16 cellular contexts compared by ENCODE assay signal in the genomic region with DNA sequence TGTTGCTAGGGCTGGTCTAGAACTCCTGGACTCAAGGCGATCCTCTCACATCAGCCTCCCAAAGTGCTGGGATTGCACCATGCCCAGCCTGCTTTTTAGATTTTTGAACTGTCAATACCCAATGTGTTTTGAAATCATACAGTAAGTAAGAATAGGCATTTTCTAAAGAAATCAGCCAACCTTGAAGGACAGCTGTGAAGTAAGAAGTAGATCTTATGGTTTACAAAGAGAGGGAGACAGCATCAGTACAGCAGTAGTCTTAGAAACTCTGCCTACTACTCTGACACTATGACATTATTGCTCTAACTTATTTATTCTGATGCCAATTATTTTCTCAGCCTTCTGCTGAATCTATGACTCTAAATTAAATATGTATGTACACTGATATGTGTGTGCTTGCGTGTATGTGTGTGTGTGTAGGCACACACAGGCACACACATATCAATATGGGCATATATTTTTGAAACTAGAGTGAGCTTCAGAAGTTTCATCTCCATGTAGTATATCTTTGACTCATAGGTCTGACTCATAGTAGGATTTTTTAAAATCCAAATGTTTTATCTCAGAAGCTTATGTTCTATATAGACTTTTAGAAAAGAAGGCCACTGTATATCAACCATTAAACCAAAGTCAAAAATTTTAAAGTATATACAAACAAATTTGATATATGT.
A peak's percentile ranks its signal among the peaks of the same experiment; 100 is the strongest.
DNase-seq lines count a peak whose midpoint lies in the region; ATAC-seq and TF ChIP-seq lines count a peak whose summit lies in the region.
"Had no signal": no experiment of that assay in that cellular context is flagged by ENCODE, and none has a peak within 500 bp of the region (broad histone marks: within the 10 kb centered on the region; RNA-seq: fewer than 3 reads in every experiment).

No MANE protein-coding gene starts in this region.

- no peaks in the 10 kb centered on the region for H3K36me3 ChIP-seq in GM23248 (ENCODE audit: low read depth)
- H3K36me3 ChIP-seq: breast epithelium, heart right ventricle had no signal

- TF ChIP-seq CTCF in glutamatergic neuron (IDR thresholded peaks at IDR 0.05; ENCODE audit: partially characterized antibody, unreplicated experiment): no peak

- H3K4me1 ChIP-seq in GM23248 (ENCODE audit: insufficient read depth): no peaks in the 10 kb centered on the region
- H3K4me1 ChIP-seq: breast epithelium, heart right ventricle had no signal

- no peaks in the 10 kb centered on the region for H3K36me3 Mint-ChIP-seq in stimulated activated memory B cell treated with anti-CD40 and anti-IgM and Interleukin-4, amounts not matched to agents 10 μg/mL and 1 μg/mL and 100 μg/mL, for 72 hours
- no peaks in the 10 kb centered on the region for H3K36me3 Mint-ChIP-seq in activated CD4-positive, alpha-beta T cell treated with anti-CD3 and anti-CD28 coated beads, Interleukin-2, amount 10 ng/mL, durations not matched to agents 24 days and 14 days (ENCODE audit: low read depth)
- H3K36me3 Mint-ChIP-seq in glutamatergic neuron (ENCODE audit: unreplicated experiment): no peaks in the 10 kb centered on the region

- DNase-seq in GM23248: peak; percentile 18
- DNase-seq in NCI-H2171 (lab: John Stamatoyannopoulos, UW): no peak
- no peak for DNase-seq in C1 segment of cervical spinal cord (lab: John Stamatoyannopoulos, UW)
- DNase-seq in activated CD4-positive, alpha-beta T cell treated with anti-CD3 and anti-CD28 coated beads, Interleukin-2, amount 10 ng/mL, durations not matched to agents 24 days and 14 days: no peak
- no peak for DNase-seq in glutamatergic neuron
- DNase-seq: heart right ventricle; NCI-H187 treated with DMSO at 0.1 percent for 48 hours; NK-92 treated with Interleukin-12 subunit alpha and Interleukin-12 subunit beta, amount 100 ng/mL, for 24 hours; small intestine had no signal

- H3K4me1 Mint-ChIP-seq in stimulated activated memory B cell treated with anti-CD40 and anti-IgM and Interleukin-4, amounts not matched to agents 10 μg/mL and 1 μg/mL and 100 μg/mL, for 72 hours: no peaks in the 10 kb centered on the region
- H3K4me1 Mint-ChIP-seq in activated CD4-positive, alpha-beta T cell treated with anti-CD3 and anti-CD28 coated beads, Interleukin-2, amount 10 ng/mL, durations not matched to agents 24 days and 14 days: no peaks in the 10 kb centered on the region
- no peaks in the 10 kb centered on the region for H3K4me1 Mint-ChIP-seq in glutamatergic neuron (ENCODE audit: low read depth, unreplicated experiment)
- H3K4me1 Mint-ChIP-seq: neural crest cell had no signal

- no peaks in the 10 kb centered on the region for H3K9me3 Mint-ChIP-seq in stimulated activated memory B cell treated with anti-CD40 and anti-IgM and Interleukin-4, amounts not matched to agents 10 μg/mL and 1 μg/mL and 100 μg/mL, for 72 hours
- H3K9me3 Mint-ChIP-seq in activated CD4-positive, alpha-beta T cell treated with anti-CD3 and anti-CD28 coated beads, Interleukin-2, amount 10 ng/mL, durations not matched to agents 24 days and 14 days: no peaks in the 10 kb centered on the region
- no peaks in the 10 kb centered on the region for H3K9me3 Mint-ChIP-seq in glutamatergic neuron (ENCODE audit: unreplicated experiment)
- H3K9me3 Mint-ChIP-seq: neural crest cell had no signal

- H3K9ac ChIP-seq in GM23248: no peak overlapping the region

- no peaks in the 10 kb centered on the region for H3K9me2 ChIP-seq in GM23248 (ENCODE audit: insufficient read depth)

- no peaks in the 10 kb centered on the region for H4K20me1 ChIP-seq in GM23248 (ENCODE audit: insufficient read depth)

- 55 to 65% methylated on average over 2 of the region's 2 CpGs for WGBS in GM23248 (ENCODE audit: low coverage in 1 of 2, low lambda C conversion rate in 2 of 2, missing lambda C conversion rate in 2 of 2), 2 experiments

- ATAC-seq in GM19043 (IDR thresholded peaks at IDR 0.05; ENCODE audit: low read depth, unreplicated experiment) (peak; percentile 51), HG03280 (IDR thresholded peaks at IDR 0.05; ENCODE audit: unreplicated experiment) (peak; percentile 59)
- peak; percentile 55 for ATAC-seq in stimulated activated memory B cell treated with anti-CD40 and anti-IgM and Interleukin-4, amounts not matched to agents 10 μg/mL and 1 μg/mL and 100 μg/mL, for 72 hours
- ATAC-seq: heart right ventricle, left lobe of liver, SK-N-SH treated with all-trans-retinoic acid at 6 μM for 48 hours had no signal

- no peak overlapping the region for H3K27ac ChIP-seq in GM23248
- H3K27ac ChIP-seq: breast epithelium, heart right ventricle had no signal

- no peak overlapping the region for H3K4me3 Mint-ChIP-seq in stimulated activated memory B cell treated with anti-CD40 and anti-IgM and Interleukin-4, amounts not matched to agents 10 μg/mL and 1 μg/mL and 100 μg/mL, for 72 hours
- no peak overlapping the region for H3K4me3 Mint-ChIP-seq in activated CD4-positive, alpha-beta T cell treated with anti-CD3 and anti-CD28 coated beads, Interleukin-2, amount 10 ng/mL, durations not matched to agents 24 days and 14 days
- H3K4me3 Mint-ChIP-seq in glutamatergic neuron (ENCODE audit: unreplicated experiment): no peak overlapping the region
- H3K4me3 Mint-ChIP-seq: neural crest cell had no signal

- intact Hi-C loops in activated CD4-positive, alpha-beta T cell treated with anti-CD3 and anti-CD28 coated beads, Interleukin-2, amount 10 ng/mL, durations not matched to agents 24 days and 14 days (cut with micrococcal nuclease): no loop called here

- H3K27me3 ChIP-seq in GM23248 (replicated peaks; ENCODE audit: insufficient read depth): no peaks in the 10 kb centered on the region
- H3K27me3 ChIP-seq: breast epithelium, heart right ventricle had no signal

- no peak overlapping the region for H2AFZ ChIP-seq in GM23248

- H3F3A ChIP-seq in GM23248 (ENCODE audit: insufficient read depth): no peaks in the 10 kb centered on the region

- no peak overlapping the region for H3K4me3 ChIP-seq in GM23248
- H3K4me3 ChIP-seq: breast epithelium, heart right ventricle had no signal

- no peak overlapping the region for H3K4me2 ChIP-seq in GM23248 (ENCODE audit: unreplicated experiment)

- H3K79me2 ChIP-seq in GM23248 (ENCODE audit: insufficient read depth): no peaks in the 10 kb centered on the region

- in situ Hi-C loops in GM23248 (cut with MboI): no loop called here

- H3K27ac Mint-ChIP-seq in stimulated activated memory B cell treated with anti-CD40 and anti-IgM and Interleukin-4, amounts not matched to agents 10 μg/mL and 1 μg/mL and 100 μg/mL, for 72 hours: no peak overlapping the region
- no peak overlapping the region for H3K27ac Mint-ChIP-seq in activated CD4-positive, alpha-beta T cell treated with anti-CD3 and anti-CD28 coated beads, Interleukin-2, amount 10 ng/mL, durations not matched to agents 24 days and 14 days
- H3K27ac Mint-ChIP-seq in glutamatergic neuron (ENCODE audit: unreplicated experiment): no peak overlapping the region

- H3K27me3 Mint-ChIP-seq in stimulated activated memory B cell treated with anti-CD40 and anti-IgM and Interleukin-4, amounts not matched to agents 10 μg/mL and 1 μg/mL and 100 μg/mL, for 72 hours: no peaks in the 10 kb centered on the region
- H3K27me3 Mint-ChIP-seq in activated CD4-positive, alpha-beta T cell treated with anti-CD3 and anti-CD28 coated beads, Interleukin-2, amount 10 ng/mL, durations not matched to agents 24 days and 14 days: no peaks in the 10 kb centered on the region
- H3K27me3 Mint-ChIP-seq in glutamatergic neuron (ENCODE audit: unreplicated experiment): no peaks in the 10 kb centered on the region

- no peaks in the 10 kb centered on the region for H3K9me3 ChIP-seq in GM23248 (ENCODE audit: low read depth)
- H3K9me3 ChIP-seq: breast epithelium, heart right ventricle had no signal
